In genomic region chr3:152709659-152710058, GRCh38 we compare ENCODE assay signal across 9 cellular contexts.
"Had no signal": no experiment of that assay in that cellular context is flagged by ENCODE, and none has a peak within 500 bp of the region (broad histone marks: within the 10 kb centered on the region; RNA-seq: fewer than 3 reads in every experiment).

No MANE protein-coding gene starts in this region.

- FAIRE-seq: H1, H54, HTR-8/SVneo, K562 had no signal

- ATAC-seq: GM23338, K562 had no signal

- H3K9me3 Mint-ChIP-seq: GM23338, H9 had no signal

- H3K27ac Mint-ChIP-seq: GM23338, H9 had no signal

- DNase-seq: H9, HCEC 1CT, IMR-90, KG1 had no signal

- H3K4me3 Mint-ChIP-seq: GM23338, H9 had no signal

- H3K4me3 ChIP-seq: GM23338, K562 had no signal
